In genomic region chr1:19208710-19209438, GRCh38 we compare ENCODE assay signal across 1 cellular context.
TF ChIP-seq lines count a peak whose summit lies in the region.

No MANE protein-coding gene starts in this region.

TF ChIP-seq in IMR-90, 13 proteins besides CTCF, POLR2A, EP300 and RAD21 (continued from another document):
- no peak for TF ChIP-seq ELK1 (IDR thresholded peaks at IDR 0.05; ENCODE audit: borderline replicate concordance, low read depth, low read length)
TF ChIP-seq in IMR-90: peak in this region for 4.
